ENCODE assay signal across 23 cellular contexts in genomic region chr1:91325456-91325855, GRCh38.
"Had no signal": no experiment of that assay in that cellular context is flagged by ENCODE, and none has a peak within 500 bp of the region (broad histone marks: within the 10 kb centered on the region; RNA-seq: fewer than 3 reads in every experiment).

No MANE protein-coding gene starts in this region.

- H3K4me1 Mint-ChIP-seq: mesothelial cell of epicardium, naive B cell had no signal

- H3K4me1 ChIP-seq: colonic mucosa, esophagus muscularis mucosa, gastrocnemius medialis, heart right ventricle, left lung had no signal

- DNase-seq: cerebellar nuclear complex; colonic mucosa; cortex of kidney; effector CD8-positive, alpha-beta T cell; foreskin melanocyte; gastrocnemius medialis; glutamatergic neuron; head of caudate nucleus; heart right ventricle; hippocampal formation; left cardiac atrium; left lung; left ventricle myocardium superior; mesenchymal stem cell; mucosa of descending colon; naive B cell had no signal

- H3K27ac Mint-ChIP-seq: dendritic cell treated with granulocyte-macrophage colony-stimulating factor and Interleukin-4, amounts not matched to agents 40 ng/mL and 50 ng/mL, for 4 days; mesothelial cell of epicardium; naive B cell had no signal

- H3K36me3 ChIP-seq: colonic mucosa had no signal

- H3K4me3 Mint-ChIP-seq: dendritic cell treated with granulocyte-macrophage colony-stimulating factor and Interleukin-4, amounts not matched to agents 40 ng/mL and 50 ng/mL, for 4 days; mesothelial cell of epicardium; naive B cell had no signal

- ATAC-seq: gastrocnemius medialis, heart right ventricle, left cardiac atrium, left lung, left ventricle myocardium superior, mucosa of descending colon had no signal

- H3K27me3 ChIP-seq: colonic mucosa, esophagus muscularis mucosa, gastrocnemius medialis, heart right ventricle, left lung had no signal

- FAIRE-seq: endothelial cell of umbilical vein, islet of Langerhans, keratinocyte had no signal

- H3K27me3 Mint-ChIP-seq: dendritic cell treated with granulocyte-macrophage colony-stimulating factor and Interleukin-4, amounts not matched to agents 40 ng/mL and 50 ng/mL, for 4 days had no signal

- H3K4me3 ChIP-seq: colonic mucosa, esophagus muscularis mucosa, gastrocnemius medialis, heart right ventricle, left lung, lung, mucosa of descending colon had no signal

- H3K9me3 ChIP-seq: colonic mucosa, esophagus muscularis mucosa, gastrocnemius medialis, mucosa of descending colon had no signal

- H3K27ac ChIP-seq: colonic mucosa, esophagus muscularis mucosa, gastrocnemius medialis, heart right ventricle, left lung had no signal
